Comparison of ENCODE assay signal across 8 cellular contexts in genomic region chr3:49339947-49340800, GRCh38. TPM values are rescaled to one million over a fixed set of nuclear protein-coding genes. Genes with fewer than 3 reads are reported as not detected.
DNase-seq lines count a peak whose midpoint lies in the region; ATAC-seq, FAIRE-seq and TF ChIP-seq lines count a peak whose summit lies in the region.

Gene USP4 (minus strand): TSS chr3:49340053. CDS start chr3:49340024, 29 bp downstream.

- peaks cover 13% of the 10 kb centered on the region for H3K36me3 Mint-ChIP-seq in T-helper 2 cell treated with Interferon-gamma antibody and Interleukin-4, amounts not matched to agents 5 μg/mL and 100 μg/mL, for 36 hours (ENCODE audit: low read depth)

- H3K4me1 Mint-ChIP-seq in T-helper 2 cell treated with Interferon-gamma antibody and Interleukin-4, amounts not matched to agents 5 μg/mL and 100 μg/mL, for 36 hours (ENCODE audit: low read depth), result peaks cover 35% of the 10 kb centered on the region

- H3K9me3 ChIP-seq in ascending aorta (no peaks in the 10 kb centered on the region), aorta (ENCODE audit: control insufficient read depth, low read length) (no peaks in the 10 kb centered on the region)

- peak within 1 kb of the TSS; percentile 96 for H3K27ac Mint-ChIP-seq in T-helper 2 cell treated with Interferon-gamma antibody and Interleukin-4, amounts not matched to agents 5 μg/mL and 100 μg/mL, for 36 hours

- WGBS in aorta, 2 donors, result 1% methylated on average over 44 to 70 of the region's 70 CpGs

- ATAC-seq in HG02981 (IDR thresholded peaks at IDR 0.05; ENCODE audit: unreplicated experiment) (peak; percentile 81), aorta (ENCODE audit: low FRiP score) (peak; percentile 97)

- H3K9me3 Mint-ChIP-seq in T-helper 2 cell treated with Interferon-gamma antibody and Interleukin-4, amounts not matched to agents 5 μg/mL and 100 μg/mL, for 36 hours, result no peaks in the 10 kb centered on the region

- peak within 1 kb of the TSS; percentile 94 for H3K4me3 Mint-ChIP-seq in T-helper 2 cell treated with Interferon-gamma antibody and Interleukin-4, amounts not matched to agents 5 μg/mL and 100 μg/mL, for 36 hours

- intact Hi-C loops in ascending aorta (cut with DNase I), result loop anchor here (1.0 to 5.0 kb wide), 3 partner anchors 17 to 109 kb away; partner anchors contain the start of genes RHOA and TCTA
- intact Hi-C loops in aorta (cut with DNase I), result loop anchor here (2.0 to 5.0 kb wide), 3 partner anchors 63 to 107 kb away; partner anchors contain the start of genes C3orf62 (in 1 of the 2), RHOA (in 1 of the 2) and TCTA (in 1 of the 2)

- TF ChIP-seq CTCF in ascending aorta (IDR thresholded peaks at IDR 0.05), result peak; percentile 35 to 47 (median 47)

- DNase-seq in GM18507 (ENCODE audit: extremely low spot score, insufficient read length, low read depth) (peak; percentile 79), NCI-H2029 (lab: John Stamatoyannopoulos, UW) (peak; percentile 80), ascending aorta (ENCODE audit: low spot score in 2 of 2) (peak; percentile 63 to 94), hepatic stellate cell (ENCODE audit: low spot score) (peak; percentile 78), renal cortical epithelial cell (ENCODE audit: low read depth) (peak; percentile 91), aorta (peak; percentile 94 to 96)
- peak; percentile 97 for DNase-seq in T-helper 2 cell treated with Interferon-gamma antibody and Interleukin-4, amounts not matched to agents 5 μg/mL and 100 μg/mL, for 36 hours (ENCODE audit: low spot score)

- H3K27me3 ChIP-seq in ascending aorta (no peaks in the 10 kb centered on the region), aorta (ENCODE audit: control insufficient read depth in 1 of 2, insufficient read depth in 2 of 2, low read length in 1 of 2) (no peaks in the 10 kb centered on the region)

- peak within 1 kb of the TSS; percentile 93 to 98 for H3K27ac ChIP-seq in ascending aorta
- peak within 1 kb of the TSS; percentile 63 to 88 for H3K27ac ChIP-seq in aorta (ENCODE audit: low read depth in 1 of 2, low read length in 2 of 2)

- peaks cover 6 to 12% of the 10 kb centered on the region in 2 donors for H3K36me3 ChIP-seq in ascending aorta
- H3K36me3 ChIP-seq in aorta (ENCODE audit: control insufficient read depth in 1 of 2, insufficient read depth in 2 of 2, low read length in 1 of 2), result no peaks in the 10 kb centered on the region

- peak within 1 kb of the TSS; percentile 75 to 85 for H3K4me3 ChIP-seq in ascending aorta
- peak within 1 kb of the TSS; percentile 78 to 88 for H3K4me3 ChIP-seq in aorta (ENCODE audit: low read length in 2 of 2)

- H3K27me3 Mint-ChIP-seq in T-helper 2 cell treated with Interferon-gamma antibody and Interleukin-4, amounts not matched to agents 5 μg/mL and 100 μg/mL, for 36 hours (ENCODE audit: low read depth), result no peaks in the 10 kb centered on the region

- peak; percentile 97 for FAIRE-seq in GM18507 (lab: Jason Lieb, UNC)

- H3K4me1 ChIP-seq in ascending aorta (peaks cover 4 to 17% of the 10 kb centered on the region in 2 donors), aorta (ENCODE audit: control insufficient read depth in 1 of 2, insufficient read depth in 2 of 2, low read length in 2 of 2) (no peaks in the 10 kb centered on the region)

RNA-seq across cellular contexts. Expression of gene USP4, which starts in this region (rescaled TPM):
- 94.7 TPM for total RNA-seq in ascending aorta
- 6.9 and 38.7 TPM in 2 replicates for total RNA-seq in renal cortical epithelial cell
- 10 to 100 TPM; 65.0 to 81.5 TPM for total RNA-seq in aorta
- 10 to 100 TPM; 18.3 to 60.5 TPM for polyA plus RNA-seq in aorta

Comparison
In these comparisons a context has a peak if more than half of its experiments do, and no peak if none do; other contexts are left out.
1. Peak in every context shown above with its lines: DNase-seq, ATAC-seq, H3K4me3 ChIP-seq and H3K27ac ChIP-seq.